Comparison of ENCODE assay signal across 2 cellular contexts in the genomic region with DNA sequence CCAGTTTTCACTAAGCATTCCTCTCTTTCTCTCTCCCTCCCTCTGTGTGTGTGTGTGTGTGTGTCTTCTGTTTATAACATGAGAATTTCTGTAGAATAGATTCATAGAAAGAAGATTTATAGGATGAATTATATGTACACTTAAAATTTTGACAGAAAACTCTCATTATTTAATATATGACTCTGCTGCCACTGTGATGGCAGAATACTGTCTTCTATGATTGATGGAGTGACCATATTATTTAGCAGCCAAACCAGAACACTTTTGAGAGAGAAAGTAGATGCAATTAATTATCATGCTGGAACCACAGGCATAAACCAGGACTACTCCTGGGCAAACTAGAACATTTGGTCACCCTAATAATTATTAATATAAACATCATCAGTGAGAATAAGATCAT.
TF ChIP-seq lines count a peak whose summit lies in the region.

No MANE protein-coding gene starts in this region.

TF ChIP-seq in A549, 52 proteins besides CTCF, POLR2A, EP300 and RAD21:
- no peak for TF ChIP-seq FOSB (CRISPR knock-in tag; IDR thresholded peaks at IDR 0.05)

TF ChIP-seq in K562, 482 proteins besides CTCF, POLR2A, EP300 and RAD21:
- no peak for TF ChIP-seq NR2C1 (IDR thresholded peaks at IDR 0.05)
- TF ChIP-seq NR2C1 (tag; IDR thresholded peaks at IDR 0.05): no peak
- TF ChIP-seq, protein P1, sequence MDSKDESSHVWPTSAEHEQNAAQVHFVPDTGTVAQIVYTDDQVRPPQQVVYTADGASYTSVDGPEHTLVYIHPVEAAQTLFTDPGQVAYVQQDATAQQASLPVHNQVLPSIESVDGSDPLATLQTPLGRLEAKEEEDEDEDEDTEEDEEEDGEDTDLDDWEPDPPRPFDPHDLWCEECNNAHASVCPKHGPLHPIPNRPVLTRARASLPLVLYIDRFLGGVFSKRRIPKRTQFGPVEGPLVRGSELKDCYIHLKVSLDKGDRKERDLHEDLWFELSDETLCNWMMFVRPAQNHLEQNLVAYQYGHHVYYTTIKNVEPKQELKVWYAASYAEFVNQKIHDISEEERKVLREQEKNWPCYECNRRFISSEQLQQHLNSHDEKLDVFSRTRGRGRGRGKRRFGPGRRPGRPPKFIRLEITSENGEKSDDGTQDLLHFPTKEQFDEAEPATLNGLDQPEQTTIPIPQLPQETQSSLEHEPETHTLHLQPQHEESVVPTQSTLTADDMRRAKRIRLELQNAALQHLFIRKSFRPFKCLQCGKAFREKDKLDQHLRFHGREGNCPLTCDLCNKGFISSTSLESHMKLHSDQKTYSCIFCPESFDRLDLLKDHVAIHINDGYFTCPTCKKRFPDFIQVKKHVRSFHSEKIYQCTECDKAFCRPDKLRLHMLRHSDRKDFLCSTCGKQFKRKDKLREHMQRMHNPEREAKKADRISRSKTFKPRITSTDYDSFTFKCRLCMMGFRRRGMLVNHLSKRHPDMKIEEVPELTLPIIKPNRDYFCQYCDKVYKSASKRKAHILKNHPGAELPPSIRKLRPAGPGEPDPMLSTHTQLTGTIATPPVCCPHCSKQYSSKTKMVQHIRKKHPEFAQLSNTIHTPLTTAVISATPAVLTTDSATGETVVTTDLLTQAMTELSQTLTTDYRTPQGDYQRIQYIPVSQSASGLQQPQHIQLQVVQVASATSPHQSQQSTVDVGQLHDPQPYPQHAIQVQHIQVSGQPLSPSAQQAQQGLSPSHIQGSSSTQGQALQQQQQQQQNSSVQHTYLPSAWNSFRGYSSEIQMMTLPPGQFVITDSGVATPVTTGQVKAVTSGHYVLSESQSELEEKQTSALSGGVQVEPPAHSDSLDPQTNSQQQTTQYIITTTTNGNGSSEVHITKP (IDR thresholded peaks at IDR 0.05; ENCODE audit: partially characterized antibody): no peak
- TF ChIP-seq, protein P2, sequence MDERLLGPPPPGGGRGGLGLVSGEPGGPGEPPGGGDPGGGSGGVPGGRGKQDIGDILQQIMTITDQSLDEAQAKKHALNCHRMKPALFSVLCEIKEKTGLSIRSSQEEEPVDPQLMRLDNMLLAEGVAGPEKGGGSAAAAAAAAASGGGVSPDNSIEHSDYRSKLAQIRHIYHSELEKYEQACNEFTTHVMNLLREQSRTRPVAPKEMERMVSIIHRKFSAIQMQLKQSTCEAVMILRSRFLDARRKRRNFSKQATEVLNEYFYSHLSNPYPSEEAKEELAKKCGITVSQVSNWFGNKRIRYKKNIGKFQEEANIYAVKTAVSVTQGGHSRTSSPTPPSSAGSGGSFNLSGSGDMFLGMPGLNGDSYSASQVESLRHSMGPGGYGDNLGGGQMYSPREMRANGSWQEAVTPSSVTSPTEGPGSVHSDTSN (CRISPR knock-in tag; IDR thresholded peaks at IDR 0.05; ENCODE audit: low read depth): no peak
- TF ChIP-seq, protein P2 (tag; conservative IDR thresholded peaks at IDR 0.05; ENCODE audit: low read depth): peak; percentile 66
- TF ChIP-seq MEIS2 (IDR thresholded peaks at IDR 0.05; ENCODE audit: partially characterized antibody): peak; percentile 55
- no peak for TF ChIP-seq ZFX (CRISPR knock-in tag; IDR thresholded peaks at IDR 0.05)
TF ChIP-seq in K562: peak in this region for 2.
